Comparison of ENCODE assay signal across 9 cellular contexts in genomic region chr9:123996731-123997421, GRCh38. TPM values are rescaled to one million over a fixed set of nuclear protein-coding genes. Genes with fewer than 3 reads are reported as not detected.
DNase-seq lines count a peak whose midpoint lies in the region; ATAC-seq, FAIRE-seq and TF ChIP-seq lines count a peak whose summit lies in the region.
"Had no signal": no experiment of that assay in that cellular context is flagged by ENCODE, and none has a peak within 500 bp of the region (broad histone marks: within the 10 kb centered on the region; RNA-seq: fewer than 3 reads in every experiment).

No MANE protein-coding gene starts in this region.

- H3K36me3 ChIP-seq in IMR-90 (ENCODE audit: control insufficient read depth, insufficient read depth, low read length), result no peaks in the 10 kb centered on the region
- H3K36me3 ChIP-seq in endothelial cell of umbilical vein (ENCODE audit: control insufficient read depth in 2 of 2, extremely low read depth in 1 of 2, insufficient read depth in 2 of 2, low read length in 2 of 2), result no peaks in the 10 kb centered on the region

- no peak for TF ChIP-seq RAD21 in IMR-90 (IDR thresholded peaks at IDR 0.05; ENCODE audit: low read length)

- no peak for DNase-seq in IMR-90
- DNase-seq in endothelial cell of umbilical vein (ENCODE audit: low read depth, low spot score), result no peak
- DNase-seq in stimulated activated CD4-positive, alpha-beta T cell treated with anti-CD3 and anti-CD28 coated beads, Interleukin-4, amount 100 ng/mL, for 1 hour, result peak; percentile 33
- DNase-seq: glutamatergic neuron, NCI-H1105 had no signal

- H3K4me1 ChIP-seq in IMR-90 (ENCODE audit: control insufficient read depth, insufficient read depth, low read length) (no peaks in the 10 kb centered on the region), endothelial cell of umbilical vein (ENCODE audit: control insufficient read depth, extremely low read depth, insufficient read depth, low read length) (peaks cover 3% of the 10 kb centered on the region)

- peak overlapping the region; percentile 32 for H2AFZ ChIP-seq in IMR-90 (replicated peaks; ENCODE audit: low read length, poor library complexity)
- no peak overlapping the region for H2AFZ ChIP-seq in endothelial cell of umbilical vein (ENCODE audit: low read depth, low read length)

- intact Hi-C loops in IMR-90 (cut with micrococcal nuclease), result no loop called here
- intact Hi-C loops in endothelial cell of umbilical vein (cut with micrococcal nuclease), result no loop called here

- peaks cover 10% of the 10 kb centered on the region for H3K9me3 ChIP-seq in IMR-90 (ENCODE audit: control insufficient read depth, insufficient read depth, low read length)
- H3K9me3 ChIP-seq in endothelial cell of umbilical vein (replicated peaks; ENCODE audit: control insufficient read depth, insufficient read depth, low read length), result no peaks in the 10 kb centered on the region

- no peak for TF ChIP-seq POLR2A in IMR-90 (IDR thresholded peaks at IDR 0.05; ENCODE audit: low read depth, low read length)
- TF ChIP-seq POLR2A in endothelial cell of umbilical vein (IDR thresholded peaks at IDR 0.05; ENCODE audit: low read depth, low read length), result no peak

- H3K79me1 ChIP-seq in IMR-90 (ENCODE audit: low read depth in 1 of 2, low read length in 2 of 2), result no peaks in the 10 kb centered on the region

- H2BK20ac ChIP-seq in IMR-90 (ENCODE audit: low read depth, low read length), result no peak overlapping the region

- in situ Hi-C loops in IMR-90 (cut with MboI; ENCODE audit: low sequenced_read_pairs), result no loop called here

- H3K56ac ChIP-seq in IMR-90 (ENCODE audit: extremely low read depth, insufficient read depth, low read length), result no peak overlapping the region

- H2BK15ac ChIP-seq in IMR-90 (ENCODE audit: low read depth, low read length), result no peak overlapping the region

- no peak overlapping the region for H2BK120ac ChIP-seq in IMR-90 (ENCODE audit: low read depth, low read length)

- no peak overlapping the region for H3K18ac ChIP-seq in IMR-90 (ENCODE audit: low read depth, low read length)

- H3K4me3 ChIP-seq in IMR-90 (ENCODE audit: insufficient read depth, low read depth, low read length) (no peak overlapping the region), endothelial cell of umbilical vein (replicated peaks in 1 of 3; ENCODE audit: insufficient read depth in 1 of 3, low read depth in 1 of 3, low read length in 3 of 3) (no peak overlapping the region)

- no peak overlapping the region for H3K4ac ChIP-seq in IMR-90 (ENCODE audit: low read depth, low read length)

- H3K23ac ChIP-seq in IMR-90 (ENCODE audit: low read depth, low read length), result no peak overlapping the region

- CTCF ChIA-PET in IMR-90 (lab: Yijun Ruan, JAX) (interaction anchor here (0.6 kb wide), 1 partner anchor 189 kb away, joined by 4 read pairs; no protein-coding TSS in a partner anchor), endothelial cell of umbilical vein (lab: Charles Lee) (interaction anchor here (0.6 to 2.0 kb wide), 4 partner anchors 16 to 44 kb away, joined by 3 to 5 read pairs (median 4); no protein-coding TSS in a partner anchor)

- H3K27ac ChIP-seq in IMR-90 (ENCODE audit: insufficient read depth, low read length), result no peak overlapping the region
- no peak overlapping the region for H3K27ac ChIP-seq in endothelial cell of umbilical vein (ENCODE audit: insufficient read depth, low read depth, low read length)

- 0% methylated on average over 3 of the region's 23 CpGs; no CpG with 5 or more reads in 1 of the 2 experiments for WGBS in IMR-90 (ENCODE audit: extremely low coverage in 2 of 2, insufficient read length in 1 of 2), 2 experiments

- H3K27me3 ChIP-seq in IMR-90 (ENCODE audit: control insufficient read depth, insufficient read depth, low read length), result peaks cover 73% of the 10 kb centered on the region
- H3K27me3 ChIP-seq in endothelial cell of umbilical vein (ENCODE audit: control insufficient read depth in 2 of 2, insufficient read depth in 2 of 2, low read length in 2 of 2), result peaks cover 63 to 64% of the 10 kb centered on the region in 2 experiments

- peaks cover 7% of the 10 kb centered on the region; the same call in 1 of the 2 replicates for H4K20me1 ChIP-seq in IMR-90 (ENCODE audit: insufficient read depth, low read length)
- peaks cover 2% of the 10 kb centered on the region for H4K20me1 ChIP-seq in endothelial cell of umbilical vein (replicated peaks; ENCODE audit: control insufficient read depth, extremely low read depth, insufficient read depth, low read length)

- H3K9ac ChIP-seq in IMR-90 (ENCODE audit: low read depth, low read length) (no peak overlapping the region), endothelial cell of umbilical vein (replicated peaks; ENCODE audit: extremely low read depth, insufficient read depth, low read length) (no peak overlapping the region)

- no peak for FAIRE-seq in endothelial cell of umbilical vein (lab: Jason Lieb, UNC)

- no peak for TF ChIP-seq CTCF in IMR-90 (conservative IDR thresholded peaks at IDR 0.05; ENCODE audit: low read depth, low read length)
- no peak for TF ChIP-seq CTCF in endothelial cell of umbilical vein (IDR thresholded peaks at IDR 0.05; ENCODE audit: extremely low read depth in 1 of 2, insufficient read depth in 1 of 2, low read depth in 1 of 2, low read length in 2 of 2)

- H3K9me1 ChIP-seq in IMR-90 (ENCODE audit: insufficient read depth, low read length) (0 out of 2 replicates have a peak, but pooled peaks cover 5% of the 10 kb centered on the region), endothelial cell of umbilical vein (replicated peaks; ENCODE audit: control insufficient read depth, extremely low read depth, insufficient read depth, low read length) (no peaks in the 10 kb centered on the region)

- ATAC-seq in GM18867 (IDR thresholded peaks at IDR 0.05; ENCODE audit: unreplicated experiment) (peak; percentile 36), IMR-90 (ENCODE audit: low read depth) (no peak), GM21390 (IDR thresholded peaks at IDR 0.05; ENCODE audit: unreplicated experiment) (no peak), HG02623 (IDR thresholded peaks at IDR 0.05; ENCODE audit: unreplicated experiment) (no peak), GM19324 (IDR thresholded peaks at IDR 0.05; ENCODE audit: low FRiP score, unreplicated experiment) (no peak)

- H3K4me2 ChIP-seq in IMR-90 (ENCODE audit: low read depth, low read length) (no peak overlapping the region), endothelial cell of umbilical vein (ENCODE audit: insufficient read depth, low read length) (no peak overlapping the region)

- H3K79me2 ChIP-seq in endothelial cell of umbilical vein (ENCODE audit: control insufficient read depth, insufficient read depth, low read length), result no peaks in the 10 kb centered on the region

- H4K8ac ChIP-seq in IMR-90 (ENCODE audit: low read depth in 2 of 2, low read length in 2 of 2), result no peak overlapping the region

- POLR2A ChIA-PET in IMR-90 (lab: Charles Lee; ENCODE audit: unreplicated experiment) (interaction anchor here (0.5 kb wide), 1 partner anchor 178 kb away, joined by 3 read pairs; no protein-coding TSS in a partner anchor), endothelial cell of umbilical vein (lab: Charles Lee) (no interaction called here)

- no peak overlapping the region for H4K91ac ChIP-seq in IMR-90 (ENCODE audit: insufficient read depth, low read depth, low read length)

- no peak overlapping the region for H2BK5ac ChIP-seq in IMR-90 (ENCODE audit: low read depth, low read length, poor library complexity, severe bottlenecking)

- dilution Hi-C loops in IMR-90 (cut with HindIII; ENCODE audit: low sequenced_read_pairs, unreplicated experiment), result no loop called here
- dilution Hi-C loops in endothelial cell of umbilical vein (cut with MboI; ENCODE audit: extremely low pct_ligation_motif_present, low sequenced_read_pairs), result no loop called here

- no peak overlapping the region for H2AK5ac ChIP-seq in IMR-90 (ENCODE audit: low read depth, low read length)

- H3K14ac ChIP-seq in IMR-90 (replicated peaks; ENCODE audit: low read depth, low read length), result no peak overlapping the region

- no peak overlapping the region for H2AK9ac ChIP-seq in IMR-90 (replicated peaks; ENCODE audit: low read depth, low read length, poor library complexity)

- no peak overlapping the region for H4K5ac ChIP-seq in IMR-90 (ENCODE audit: low read depth, low read length)

- no TSS peak for BruUV-seq in IMR-90 (replicated peaks; lab: Mats Ljungman, UMichigan)
- no TSS peak for BruUV-seq in endothelial cell of umbilical vein (replicated peaks; lab: Mats Ljungman, UMichigan)

TF ChIP-seq in IMR-90, 13 proteins besides CTCF, POLR2A, EP300 and RAD21:
- TF ChIP-seq MAZ (IDR thresholded peaks at IDR 0.05; ENCODE audit: borderline replicate concordance, low read depth, low read length) (no peak), CEBPB (IDR thresholded peaks at IDR 0.05; ENCODE audit: low read depth, low read length) (0 out of 2 replicates have a peak, but pooled peaks have one; percentile 10)

TF ChIP-seq in endothelial cell of umbilical vein, 7 proteins besides CTCF, POLR2A, EP300 and RAD21:
- TF ChIP-seq MYC (IDR thresholded peaks at IDR 0.05; ENCODE audit: low read depth, low read length), result no peak
- peak; percentile 31 for TF ChIP-seq EZH2 (IDR thresholded peaks at IDR 0.05; ENCODE audit: borderline replicate concordance, low read depth, low read length, severe bottlenecking)

RNA-seq across cellular contexts. Expression of gene LHX2, which starts 14.7 kb away (rescaled TPM):
- total RNA-seq in IMR-90 (2012; rRNA removed), result not detected in 2 replicates
- not detected in 2 replicates for polyA plus RNA-seq in IMR-90 (2012; rRNA removed)
- not detected in 2 replicates for polyA plus RNA-seq in IMR-90 (2012; cell fraction: cytosol; rRNA removed)
- polyA plus RNA-seq in IMR-90 (2012; cell fraction: nucleus; rRNA removed; ENCODE audit: low replicate concordance), result not detected in 2 replicates
- total RNA-seq in endothelial cell of umbilical vein, result not detected in 2 replicates
- 0.03 TPM in 1 of 2 replicates, not detected in the other for polyA plus RNA-seq in endothelial cell of umbilical vein
- 0.07 TPM in 1 of 2 replicates, not detected in the other for polyA plus RNA-seq in endothelial cell of umbilical vein (2011; cell fraction: cytosol; rRNA removed)
- not detected in 2 replicates for polyA plus RNA-seq in endothelial cell of umbilical vein (2011; cell fraction: nucleus; rRNA removed)
- polyA plus RNA-seq in endothelial cell of umbilical vein (2012), result not detected in 2 replicates
- not detected in 2 replicates for polyA minus RNA-seq in endothelial cell of umbilical vein
- polyA minus RNA-seq in endothelial cell of umbilical vein (2011; cell fraction: cytosol; rRNA and poly(A)+ RNA removed), result 16.5 TPM
- not detected in 2 replicates for polyA minus RNA-seq in endothelial cell of umbilical vein (2011; cell fraction: nucleus; rRNA and poly(A)+ RNA removed)
